Comparison of ENCODE assay signal across 19 cellular contexts in the genomic region with DNA sequence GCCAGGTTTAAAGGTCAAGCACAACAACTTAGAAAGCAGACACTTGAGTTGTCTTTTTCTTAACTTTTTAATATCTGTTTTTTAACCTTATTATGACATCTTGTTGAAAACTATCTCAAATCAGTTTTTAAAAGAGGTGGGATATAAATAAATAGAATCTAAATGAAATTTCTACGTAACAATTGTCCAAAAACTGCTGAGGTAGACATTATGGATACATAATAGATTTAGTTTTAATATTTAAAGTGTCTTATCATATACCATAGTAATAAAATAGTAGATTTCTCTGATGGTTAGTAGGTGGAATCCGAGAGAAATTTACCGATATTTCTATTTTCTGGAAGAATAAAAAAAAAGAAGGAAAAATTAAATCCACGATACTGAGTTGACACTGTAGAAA.
DNase-seq lines count a peak whose midpoint lies in the region; ATAC-seq, FAIRE-seq and TF ChIP-seq lines count a peak whose summit lies in the region.
"Had no signal": no experiment of that assay in that cellular context is flagged by ENCODE, and none has a peak within 500 bp of the region (broad histone marks: within the 10 kb centered on the region; RNA-seq: fewer than 3 reads in every experiment).

No MANE protein-coding gene starts in this region.

- H3K36me3 ChIP-seq in IMR-90 (ENCODE audit: control insufficient read depth, insufficient read depth, low read length), result no peaks in the 10 kb centered on the region
- H3K36me3 ChIP-seq: BLaER1 had no signal

- BruUV-seq in IMR-90 (replicated peaks; lab: Mats Ljungman, UMichigan), result no TSS peak

- H4K5ac ChIP-seq in IMR-90 (ENCODE audit: low read depth, low read length), result no peak overlapping the region

- H3K23ac ChIP-seq in IMR-90 (ENCODE audit: low read depth, low read length), result no peak overlapping the region

- no peak overlapping the region for H3K9ac ChIP-seq in IMR-90 (ENCODE audit: low read depth, low read length)
- H3K9ac ChIP-seq: BLaER1, GM23248 had no signal

- no CpG with 5 or more reads among the region's 4 CpGs for WGBS in IMR-90 (ENCODE audit: extremely low coverage in 2 of 2, insufficient read length in 1 of 2), 2 experiments

- no peak overlapping the region for H2AK9ac ChIP-seq in IMR-90 (replicated peaks; ENCODE audit: low read depth, low read length, poor library complexity)

- POLR2A ChIA-PET in IMR-90 (lab: Charles Lee; ENCODE audit: unreplicated experiment), result no interaction called here

- H3K4me1 ChIP-seq in IMR-90 (ENCODE audit: control insufficient read depth, insufficient read depth, low read length), result no peaks in the 10 kb centered on the region
- H3K4me1 ChIP-seq: BLaER1 had no signal

- no peak overlapping the region for H2BK15ac ChIP-seq in IMR-90 (ENCODE audit: low read depth, low read length)

- H3K4me3 ChIP-seq in IMR-90 (ENCODE audit: insufficient read depth, low read depth, low read length), result no peak overlapping the region
- H3K4me3 ChIP-seq: BLaER1, GM12878, GM23248 had no signal

- dilution Hi-C loops in IMR-90 (cut with HindIII; ENCODE audit: low sequenced_read_pairs, unreplicated experiment), result no loop called here

- no peaks in the 10 kb centered on the region; the same call in 1 of the 2 replicates for H3K27me3 ChIP-seq in IMR-90 (ENCODE audit: control insufficient read depth, insufficient read depth, low read length)
- H3K27me3 ChIP-seq: BLaER1 had no signal

- H3K56ac ChIP-seq in IMR-90 (ENCODE audit: extremely low read depth, insufficient read depth, low read length), result no peak overlapping the region

- TF ChIP-seq POLR2A in IMR-90 (IDR thresholded peaks at IDR 0.05; ENCODE audit: low read depth, low read length), result no peak

- CTCF ChIA-PET in IMR-90 (lab: Yijun Ruan, JAX), result interaction anchor here (0.5 to 1.4 kb wide), 2 partner anchors 98 to 182 kb away, joined by 3 to 4 read pairs; no protein-coding TSS in a partner anchor

- no peaks in the 10 kb centered on the region for H3K9me1 ChIP-seq in IMR-90 (ENCODE audit: insufficient read depth, low read length)

- TF ChIP-seq CTCF in 22Rv1 (IDR thresholded peaks at IDR 0.05), result no peak
- no peak for TF ChIP-seq CTCF in IMR-90 (conservative IDR thresholded peaks at IDR 0.05; ENCODE audit: low read depth, low read length)
- no peak for TF ChIP-seq CTCF in GM10266 (IDR thresholded peaks at IDR 0.05; ENCODE audit: control insufficient read depth, insufficient read depth, low read depth, missing control alignments)

- no peak overlapping the region for H2BK20ac ChIP-seq in IMR-90 (ENCODE audit: low read depth, low read length)

- no peaks in the 10 kb centered on the region for H3K79me1 ChIP-seq in IMR-90 (ENCODE audit: low read depth in 1 of 2, low read length in 2 of 2)

- DNase-seq in IMR-90 (no peak), GM10266 (ENCODE audit: extremely low spot score) (no peak), Right ventricle myocardium inferior (ENCODE audit: missing footprints) (no peak)
- DNase-seq in activated CD8-positive, alpha-beta memory T cell treated with anti-CD3 and anti-CD28 coated beads for 24 hours, result no peak
- DNase-seq: Caco-2; CD4-positive, CD25-positive, alpha-beta regulatory T cell; CD8-positive, alpha-beta T cell; DMS153; DND-41; GM23248; H7; HCEC 1CT had no signal

- no peak overlapping the region for H3K18ac ChIP-seq in IMR-90 (ENCODE audit: low read depth, low read length)

- no peak overlapping the region for H2BK120ac ChIP-seq in IMR-90 (ENCODE audit: low read depth, low read length)

- in situ Hi-C loops in IMR-90 (cut with MboI; ENCODE audit: low sequenced_read_pairs), result loop anchor here (25.0 kb wide), 1 partner anchor 335 kb away; no protein-coding TSS in a partner anchor

- H4K20me1 ChIP-seq in IMR-90 (ENCODE audit: insufficient read depth, low read length), result no peaks in the 10 kb centered on the region
- H4K20me1 ChIP-seq: BLaER1 had no signal

- TF ChIP-seq RAD21 in IMR-90 (IDR thresholded peaks at IDR 0.05; ENCODE audit: low read length), result no peak

- H3K9me3 ChIP-seq in IMR-90 (ENCODE audit: control insufficient read depth, insufficient read depth, low read length), result no peaks in the 10 kb centered on the region
- H3K9me3 ChIP-seq: BLaER1, Caco-2 had no signal

- H4K91ac ChIP-seq in IMR-90 (ENCODE audit: insufficient read depth, low read depth, low read length), result no peak overlapping the region

- H2AK5ac ChIP-seq in IMR-90 (ENCODE audit: low read depth, low read length), result no peak overlapping the region

- H3K27ac ChIP-seq in 22Rv1, result peak overlapping the region; percentile 17; the same call in 1 of the 2 replicates
- no peak overlapping the region for H3K27ac ChIP-seq in IMR-90 (ENCODE audit: insufficient read depth, low read length)
- H3K27ac ChIP-seq: BLaER1, GM23248 had no signal

- no peak overlapping the region for H3K4me2 ChIP-seq in IMR-90 (ENCODE audit: low read depth, low read length)
- H3K4me2 ChIP-seq: BLaER1 had no signal

- no peak overlapping the region for H2BK5ac ChIP-seq in IMR-90 (ENCODE audit: low read depth, low read length, poor library complexity, severe bottlenecking)

- H4K8ac ChIP-seq in IMR-90 (ENCODE audit: low read depth in 2 of 2, low read length in 2 of 2), result no peak overlapping the region

- H3K4ac ChIP-seq in IMR-90 (ENCODE audit: low read depth, low read length), result no peak overlapping the region

- ATAC-seq in IMR-90 (ENCODE audit: low read depth) (no peak), Right ventricle myocardium inferior (no peak)
- ATAC-seq: CD8-positive, alpha-beta T cell; GM12878 had no signal

- intact Hi-C loops in IMR-90 (cut with micrococcal nuclease), result no loop called here
- intact Hi-C loops in Right ventricle myocardium inferior (cut with DNase I), result no loop called here

- no peak overlapping the region for H2AFZ ChIP-seq in IMR-90 (replicated peaks; ENCODE audit: low read length, poor library complexity)
- H2AFZ ChIP-seq: GM23248 had no signal

- no peak overlapping the region for H3K14ac ChIP-seq in IMR-90 (replicated peaks; ENCODE audit: low read depth, low read length)

- FAIRE-seq in endometrium (lab: Jason Lieb, UNC), result peak; percentile 18
- FAIRE-seq: G401.6, GM12878, GM19239, H1 had no signal

TF ChIP-seq in IMR-90, 13 proteins besides CTCF, POLR2A, EP300 and RAD21:
- TF ChIP-seq RCOR1 (IDR thresholded peaks at IDR 0.05; ENCODE audit: insufficient replicate concordance, low read length) (no peak), MAZ (IDR thresholded peaks at IDR 0.05; ENCODE audit: borderline replicate concordance, low read depth, low read length) (no peak), FOS (IDR thresholded peaks at IDR 0.05; ENCODE audit: low read depth, low read length) (no peak), MAFK (IDR thresholded peaks at IDR 0.05; ENCODE audit: low read depth, low read length) (peak; percentile 87)
TF ChIP-seq in IMR-90: peak in this region for 1.
